In the genomic region with DNA sequence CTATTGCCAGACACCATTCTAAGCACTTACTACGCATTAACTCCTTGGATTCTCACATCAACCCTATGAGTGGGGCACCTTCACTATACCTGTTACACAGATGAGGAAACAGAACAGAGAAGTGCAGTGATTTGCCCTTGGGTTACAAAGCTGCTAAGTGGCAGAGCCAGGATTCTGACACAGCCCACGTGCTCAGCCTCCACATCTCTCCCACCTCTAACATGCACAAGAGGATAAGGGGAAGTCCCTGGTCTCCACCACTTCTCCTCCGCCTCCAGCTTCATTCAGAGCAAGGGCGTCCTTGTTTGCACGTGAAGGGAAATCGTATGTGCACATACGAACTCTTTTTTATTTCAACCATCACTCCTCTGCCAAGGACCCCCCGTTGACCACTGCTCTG, we compare ENCODE assay signal across 1 cellular context.
TF ChIP-seq lines count a peak whose summit lies in the region.

No MANE protein-coding gene starts in this region.

TF ChIP-seq in HEK293, 187 proteins besides CTCF, POLR2A, EP300 and RAD21 (continued from another document):
- TF ChIP-seq ZNF280D (tag by site-specific recombination; IDR thresholded peaks at IDR 0.05): no peak
- no peak for TF ChIP-seq ZNF146 (tag by site-specific recombination; IDR thresholded peaks at IDR 0.05)
- TF ChIP-seq ZNF660 (tag by site-specific recombination; IDR thresholded peaks at IDR 0.05): no peak
- no peak for TF ChIP-seq ZNF654 (tag by site-specific recombination; IDR thresholded peaks at IDR 0.05; ENCODE audit: low read depth)
- TF ChIP-seq ZBTB7A (tag by site-specific recombination; IDR thresholded peaks at IDR 0.05; ENCODE audit: low read depth): no peak
- no peak for TF ChIP-seq ZNF404 (tag by site-specific recombination; IDR thresholded peaks at IDR 0.05)
- peak; percentile 62 for TF ChIP-seq EGR2 (tag by site-specific recombination; IDR thresholded peaks at IDR 0.05; ENCODE audit: low read depth)
- no peak for TF ChIP-seq ZNF549 (tag by site-specific recombination; IDR thresholded peaks at IDR 0.05)
